1 cellular context compared by ENCODE assay signal in genomic region chr1:2232916-2233438, GRCh38.
A peak's percentile ranks its signal among the peaks of the same experiment; 100 is the strongest.
TF ChIP-seq lines count a peak whose summit lies in the region.

No MANE protein-coding gene starts in this region.

TF ChIP-seq in HepG2, 621 proteins besides CTCF, POLR2A, EP300 and RAD21 (continued from another document and continues in another):
- TF ChIP-seq ZBTB40 (IDR thresholded peaks at IDR 0.05) (no peak), ZBTB40 (CRISPR knock-in tag; IDR thresholded peaks at IDR 0.05) (no peak), ZNF800 (CRISPR knock-in tag; IDR thresholded peaks at IDR 0.05) (no peak), RARA (CRISPR knock-in tag; IDR thresholded peaks at IDR 0.05) (no peak), NRL (CRISPR knock-in tag; IDR thresholded peaks at IDR 0.05; ENCODE audit: borderline replicate concordance) (no peak), DPF2 (CRISPR knock-in tag; IDR thresholded peaks at IDR 0.05; ENCODE audit: borderline replicate concordance, low read depth) (no peak; the same call in 1 of the 2 replicates), CAMTA2 (CRISPR knock-in tag; IDR thresholded peaks at IDR 0.05; ENCODE audit: borderline replicate concordance) (no peak), ZNF143 (CRISPR knock-in tag; IDR thresholded peaks at IDR 0.05) (no peak), ESRRA (CRISPR knock-in tag; IDR thresholded peaks at IDR 0.05; ENCODE audit: low read depth) (no peak), NBN (conservative IDR thresholded peaks at IDR 0.05) (no peak), SNAPC2 (CRISPR knock-in tag; IDR thresholded peaks at IDR 0.05) (no peak), XRCC5 (optimal IDR thresholded peaks at IDR 0.05; ENCODE audit: low read length) (no peak), ZNF546 (CRISPR knock-in tag; conservative IDR thresholded peaks at IDR 0.05) (no peak), MEF2D (CRISPR knock-in tag; IDR thresholded peaks at IDR 0.05) (no peak), ZNF776 (CRISPR knock-in tag; IDR thresholded peaks at IDR 0.05) (no peak), SMC3 (IDR thresholded peaks at IDR 0.05; ENCODE audit: low read length) (no peak), HNRNPLL (IDR thresholded peaks at IDR 0.05; ENCODE audit: low read depth, low read length, poor library complexity, severe bottlenecking) (peak; percentile 35), ZNF20 (CRISPR knock-in tag; IDR thresholded peaks at IDR 0.05) (no peak), ZNF460 (CRISPR knock-in tag; IDR thresholded peaks at IDR 0.05; ENCODE audit: borderline replicate concordance) (no peak), PHF21A (CRISPR knock-in tag; IDR thresholded peaks at IDR 0.05) (peak; percentile 53; the same call in 1 of the 2 replicates), CCAR2 (optimal IDR thresholded peaks at IDR 0.05; ENCODE audit: low read depth, low read length) (no peak), ZSCAN30 (CRISPR knock-in tag; IDR thresholded peaks at IDR 0.05) (no peak), USF2 (IDR thresholded peaks at IDR 0.05; ENCODE audit: low read depth, low read length) (no peak), USF2 (CRISPR knock-in tag; IDR thresholded peaks at IDR 0.05; ENCODE audit: borderline replicate concordance) (no peak), ZKSCAN8 (CRISPR knock-in tag; IDR thresholded peaks at IDR 0.05; ENCODE audit: borderline replicate concordance) (no peak), ZNF331 (CRISPR knock-in tag; IDR thresholded peaks at IDR 0.05) (no peak), ZNF556 (CRISPR knock-in tag; IDR thresholded peaks at IDR 0.05; ENCODE audit: borderline replicate concordance) (no peak), HOXA3 (CRISPR knock-in tag; IDR thresholded peaks at IDR 0.05) (no peak), ZNF263 (CRISPR knock-in tag; IDR thresholded peaks at IDR 0.05) (no peak), KLF11 (CRISPR knock-in tag; IDR thresholded peaks at IDR 0.05) (no peak), TEAD2 (CRISPR knock-in tag; IDR thresholded peaks at IDR 0.05) (no peak), TEF (CRISPR knock-in tag; IDR thresholded peaks at IDR 0.05) (no peak)
- TF ChIP-seq, protein P1, sequence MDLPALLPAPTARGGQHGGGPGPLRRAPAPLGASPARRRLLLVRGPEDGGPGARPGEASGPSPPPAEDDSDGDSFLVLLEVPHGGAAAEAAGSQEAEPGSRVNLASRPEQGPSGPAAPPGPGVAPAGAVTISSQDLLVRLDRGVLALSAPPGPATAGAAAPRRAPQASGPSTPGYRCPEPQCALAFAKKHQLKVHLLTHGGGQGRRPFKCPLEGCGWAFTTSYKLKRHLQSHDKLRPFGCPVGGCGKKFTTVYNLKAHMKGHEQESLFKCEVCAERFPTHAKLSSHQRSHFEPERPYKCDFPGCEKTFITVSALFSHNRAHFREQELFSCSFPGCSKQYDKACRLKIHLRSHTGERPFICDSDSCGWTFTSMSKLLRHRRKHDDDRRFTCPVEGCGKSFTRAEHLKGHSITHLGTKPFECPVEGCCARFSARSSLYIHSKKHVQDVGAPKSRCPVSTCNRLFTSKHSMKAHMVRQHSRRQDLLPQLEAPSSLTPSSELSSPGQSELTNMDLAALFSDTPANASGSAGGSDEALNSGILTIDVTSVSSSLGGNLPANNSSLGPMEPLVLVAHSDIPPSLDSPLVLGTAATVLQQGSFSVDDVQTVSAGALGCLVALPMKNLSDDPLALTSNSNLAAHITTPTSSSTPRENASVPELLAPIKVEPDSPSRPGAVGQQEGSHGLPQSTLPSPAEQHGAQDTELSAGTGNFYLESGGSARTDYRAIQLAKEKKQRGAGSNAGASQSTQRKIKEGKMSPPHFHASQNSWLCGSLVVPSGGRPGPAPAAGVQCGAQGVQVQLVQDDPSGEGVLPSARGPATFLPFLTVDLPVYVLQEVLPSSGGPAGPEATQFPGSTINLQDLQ (CRISPR knock-in tag; IDR thresholded peaks at IDR 0.05), result 0 out of 2 replicates have a peak, but pooled peaks have one; percentile 7
- TF ChIP-seq, protein P2, sequence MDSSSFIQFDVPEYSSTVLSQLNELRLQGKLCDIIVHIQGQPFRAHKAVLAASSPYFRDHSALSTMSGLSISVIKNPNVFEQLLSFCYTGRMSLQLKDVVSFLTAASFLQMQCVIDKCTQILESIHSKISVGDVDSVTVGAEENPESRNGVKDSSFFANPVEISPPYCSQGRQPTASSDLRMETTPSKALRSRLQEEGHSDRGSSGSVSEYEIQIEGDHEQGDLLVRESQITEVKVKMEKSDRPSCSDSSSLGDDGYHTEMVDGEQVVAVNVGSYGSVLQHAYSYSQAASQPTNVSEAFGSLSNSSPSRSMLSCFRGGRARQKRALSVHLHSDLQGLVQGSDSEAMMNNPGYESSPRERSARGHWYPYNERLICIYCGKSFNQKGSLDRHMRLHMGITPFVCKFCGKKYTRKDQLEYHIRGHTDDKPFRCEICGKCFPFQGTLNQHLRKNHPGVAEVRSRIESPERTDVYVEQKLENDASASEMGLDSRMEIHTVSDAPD (CRISPR knock-in tag; IDR thresholded peaks at IDR 0.05), result no peak; the same call in 1 of the 2 replicates
- TF ChIP-seq, protein P3, sequence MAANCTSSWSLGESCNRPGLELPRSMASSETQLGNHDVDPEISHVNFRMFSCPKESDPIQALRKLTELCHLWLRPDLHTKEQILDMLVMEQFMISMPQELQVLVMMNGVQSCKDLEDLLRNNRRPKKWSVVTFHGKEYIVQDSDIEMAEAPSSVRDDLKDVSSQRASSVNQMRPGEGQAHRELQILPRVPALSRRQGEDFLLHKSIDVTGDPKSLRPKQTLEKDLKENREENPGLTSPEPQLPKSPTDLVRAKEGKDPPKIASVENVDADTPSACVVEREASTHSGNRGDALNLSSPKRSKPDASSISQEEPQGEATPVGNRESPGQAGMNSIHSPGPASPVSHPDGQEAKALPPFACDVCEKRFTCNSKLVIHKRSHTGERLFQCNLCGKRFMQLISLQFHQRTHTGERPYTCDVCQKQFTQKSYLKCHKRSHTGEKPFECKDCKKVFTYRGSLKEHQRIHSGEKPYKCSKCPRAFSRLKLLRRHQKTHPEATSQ (CRISPR knock-in tag; IDR thresholded peaks at IDR 0.05; ENCODE audit: borderline replicate concordance), result no peak
- TF ChIP-seq, protein P4, sequence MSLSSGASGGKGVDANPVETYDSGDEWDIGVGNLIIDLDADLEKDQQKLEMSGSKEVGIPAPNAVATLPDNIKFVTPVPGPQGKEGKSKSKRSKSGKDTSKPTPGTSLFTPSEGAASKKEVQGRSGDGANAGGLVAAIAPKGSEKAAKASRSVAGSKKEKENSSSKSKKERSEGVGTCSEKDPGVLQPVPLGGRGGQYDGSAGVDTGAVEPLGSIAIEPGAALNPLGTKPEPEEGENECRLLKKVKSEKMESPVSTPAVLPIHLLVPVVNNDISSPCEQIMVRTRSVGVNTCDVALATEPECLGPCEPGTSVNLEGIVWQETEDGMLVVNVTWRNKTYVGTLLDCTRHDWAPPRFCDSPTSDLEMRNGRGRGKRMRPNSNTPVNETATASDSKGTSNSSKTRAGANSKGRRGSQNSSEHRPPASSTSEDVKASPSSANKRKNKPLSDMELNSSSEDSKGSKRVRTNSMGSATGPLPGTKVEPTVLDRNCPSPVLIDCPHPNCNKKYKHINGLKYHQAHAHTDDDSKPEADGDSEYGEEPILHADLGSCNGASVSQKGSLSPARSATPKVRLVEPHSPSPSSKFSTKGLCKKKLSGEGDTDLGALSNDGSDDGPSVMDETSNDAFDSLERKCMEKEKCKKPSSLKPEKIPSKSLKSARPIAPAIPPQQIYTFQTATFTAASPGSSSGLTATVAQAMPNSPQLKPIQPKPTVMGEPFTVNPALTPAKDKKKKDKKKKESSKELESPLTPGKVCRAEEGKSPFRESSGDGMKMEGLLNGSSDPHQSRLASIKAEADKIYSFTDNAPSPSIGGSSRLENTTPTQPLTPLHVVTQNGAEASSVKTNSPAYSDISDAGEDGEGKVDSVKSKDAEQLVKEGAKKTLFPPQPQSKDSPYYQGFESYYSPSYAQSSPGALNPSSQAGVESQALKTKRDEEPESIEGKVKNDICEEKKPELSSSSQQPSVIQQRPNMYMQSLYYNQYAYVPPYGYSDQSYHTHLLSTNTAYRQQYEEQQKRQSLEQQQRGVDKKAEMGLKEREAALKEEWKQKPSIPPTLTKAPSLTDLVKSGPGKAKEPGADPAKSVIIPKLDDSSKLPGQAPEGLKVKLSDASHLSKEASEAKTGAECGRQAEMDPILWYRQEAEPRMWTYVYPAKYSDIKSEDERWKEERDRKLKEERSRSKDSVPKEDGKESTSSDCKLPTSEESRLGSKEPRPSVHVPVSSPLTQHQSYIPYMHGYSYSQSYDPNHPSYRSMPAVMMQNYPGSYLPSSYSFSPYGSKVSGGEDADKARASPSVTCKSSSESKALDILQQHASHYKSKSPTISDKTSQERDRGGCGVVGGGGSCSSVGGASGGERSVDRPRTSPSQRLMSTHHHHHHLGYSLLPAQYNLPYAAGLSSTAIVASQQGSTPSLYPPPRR (CRISPR knock-in tag; IDR thresholded peaks at IDR 0.05; ENCODE audit: borderline replicate concordance), result no peak
